1 cellular context compared by ENCODE assay signal in the genomic region with DNA sequence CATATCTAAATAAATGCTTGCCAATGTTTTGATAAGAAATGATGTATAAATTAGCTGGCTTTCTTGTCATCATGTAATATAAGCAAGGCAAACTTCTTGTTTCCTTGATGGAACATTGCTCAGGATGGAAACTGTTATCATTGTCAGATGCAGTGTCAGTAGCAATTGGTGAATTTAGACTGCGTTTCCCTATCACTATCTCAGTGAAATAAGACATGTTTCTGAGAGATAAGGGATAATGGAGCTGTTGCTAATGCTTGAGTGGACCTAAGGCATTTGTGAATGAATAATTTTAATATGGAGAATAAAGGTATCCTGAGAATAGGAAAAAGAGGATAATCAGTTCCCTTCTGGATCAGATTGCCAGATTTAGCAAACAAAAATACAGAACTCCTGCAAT.
TF ChIP-seq lines count a peak whose summit lies in the region.

No MANE protein-coding gene starts in this region.

TF ChIP-seq in K562, 482 proteins besides CTCF, POLR2A, EP300 and RAD21 (continued from another document and continues in another):
- TF ChIP-seq KHSRP (IDR thresholded peaks at IDR 0.05) (no peak), CREM (IDR thresholded peaks at IDR 0.05; ENCODE audit: low read depth) (peak; percentile 39; the same call in 1 of the 2 replicates), GATAD2B (IDR thresholded peaks at IDR 0.05; ENCODE audit: borderline replicate concordance) (0 out of 2 replicates have a peak, but pooled peaks have one; percentile 27), PTTG1 (tag; IDR thresholded peaks at IDR 0.05; ENCODE audit: low read depth) (no peak), FOSL1 (tag; conservative IDR thresholded peaks at IDR 0.05) (peak; percentile 43), RBM39 (optimal IDR thresholded peaks at IDR 0.05; ENCODE audit: low read depth, low read length) (no peak), FOXM1 (IDR thresholded peaks at IDR 0.05; ENCODE audit: low read depth) (peak; percentile 61; the same call in 1 of the 2 replicates), FOXM1 (CRISPR knock-in tag; IDR thresholded peaks at IDR 0.05; ENCODE audit: low read depth) (no peak), ETV6 (IDR thresholded peaks at IDR 0.05; ENCODE audit: borderline replicate concordance in 1 of 2, low read depth in 2 of 2, low read length in 1 of 2) (0 out of 4 replicates have a peak, but pooled peaks of 1 of the 2 experiments have one; percentile 21), ETV6 (CRISPR knock-in tag; IDR thresholded peaks at IDR 0.05; ENCODE audit: borderline replicate concordance) (no peak), HNRNPH1 (optimal IDR thresholded peaks at IDR 0.05; ENCODE audit: low read depth, low read length) (no peak), TEAD4 (IDR thresholded peaks at IDR 0.05; ENCODE audit: low read length) (peak; percentile 86), TEAD4 (CRISPR knock-in tag; IDR thresholded peaks at IDR 0.05; ENCODE audit: borderline replicate concordance) (no peak), POLR2H (tag; IDR thresholded peaks at IDR 0.05; ENCODE audit: low read depth) (no peak), CBFA2T3 (IDR thresholded peaks at IDR 0.05) (peak; percentile 76), CCNT2 (IDR thresholded peaks at IDR 0.05; ENCODE audit: borderline replicate concordance, extremely low read depth, insufficient read length, low read depth, low read length) (no peak), PPARD (CRISPR knock-in tag; IDR thresholded peaks at IDR 0.05) (no peak), L3MBTL2 (IDR thresholded peaks at IDR 0.05) (no peak), RCOR1 (IDR thresholded peaks at IDR 0.05; ENCODE audit: borderline replicate concordance in 1 of 2, low read depth in 2 of 2, low read length in 2 of 2) (peak in 1 of 2 experiments; percentile 46; a peak in 1 of 4 replicates), ZFP1 (CRISPR knock-in tag; IDR thresholded peaks at IDR 0.05) (no peak), DPF2 (IDR thresholded peaks at IDR 0.05) (peak; percentile 38; the same call in 1 of the 2 replicates), BCL6 (CRISPR knock-in tag; IDR thresholded peaks at IDR 0.05) (no peak), ARID1B (IDR thresholded peaks at IDR 0.05) (peak; percentile 83), MTA2 (IDR thresholded peaks at IDR 0.05; ENCODE audit: low read depth) (peak; percentile 46; the same call in 1 of the 2 replicates), ZNF197 (CRISPR knock-in tag; IDR thresholded peaks at IDR 0.05; ENCODE audit: low read depth) (no peak), NCOR1 (IDR thresholded peaks at IDR 0.05) (peak; percentile 38; the same call in 1 of the 2 replicates), C11orf30 (IDR thresholded peaks at IDR 0.05; ENCODE audit: low read depth) (no peak), NCOA2 (IDR thresholded peaks at IDR 0.05; ENCODE audit: partially characterized antibody in 2 of 2) (no peak), BRD4 (IDR thresholded peaks at IDR 0.05) (no peak), ARNT (IDR thresholded peaks at IDR 0.05) (no peak), ATF7 (IDR thresholded peaks at IDR 0.05) (no peak), ZKSCAN1 (IDR thresholded peaks at IDR 0.05; ENCODE audit: low read depth, low read length) (no peak), ZNF175 (CRISPR knock-in tag; IDR thresholded peaks at IDR 0.05; ENCODE audit: low read depth) (no peak), CBX8 (IDR thresholded peaks at IDR 0.05; ENCODE audit: borderline replicate concordance, extremely low read depth, low read depth, low read length, poor library complexity, severe bottlenecking) (no peak), MAFG (tag; conservative IDR thresholded peaks at IDR 0.05) (no peak), SMARCC2 (IDR thresholded peaks at IDR 0.05; ENCODE audit: low read depth) (peak; percentile 40; the same call in 1 of the 2 replicates), ZNF217 (CRISPR knock-in tag; IDR thresholded peaks at IDR 0.05) (no peak), FOXK1 (CRISPR knock-in tag; IDR thresholded peaks at IDR 0.05; ENCODE audit: borderline replicate concordance) (no peak), TGIF2 (CRISPR knock-in tag; IDR thresholded peaks at IDR 0.05) (no peak), ZNF76 (CRISPR knock-in tag; IDR thresholded peaks at IDR 0.05; ENCODE audit: borderline replicate concordance) (no peak), TAL1 (IDR thresholded peaks at IDR 0.05) (peak; percentile 70), CXXC5 (CRISPR knock-in tag; IDR thresholded peaks at IDR 0.05) (peak; percentile 35; the same call in 1 of the 2 replicates), PML (IDR thresholded peaks at IDR 0.05; ENCODE audit: low read length) (peak; percentile 50; the same call in 1 of the 2 replicates), CTBP1 (IDR thresholded peaks at IDR 0.05; ENCODE audit: borderline replicate concordance) (peak; percentile 52; the same call in 1 of the 2 replicates), XRCC4 (IDR thresholded peaks at IDR 0.05; ENCODE audit: extremely low read depth, insufficient read depth, insufficient read length) (no peak), ZNF311 (CRISPR knock-in tag; IDR thresholded peaks at IDR 0.05) (peak; percentile 22; the same call in 1 of the 2 replicates), SRSF3 (IDR thresholded peaks at IDR 0.05; ENCODE audit: insufficient read depth, low read length) (no peak), JUND (IDR thresholded peaks at IDR 0.05; ENCODE audit: borderline replicate concordance, low read depth, low read length) (0 out of 2 replicates have a peak, but pooled peaks have one; percentile 5), JUND (tag; IDR thresholded peaks at IDR 0.05; ENCODE audit: borderline replicate concordance, low read depth, low read length) (no peak; the same call in 2 of the 3 replicates), SOX6 (IDR thresholded peaks at IDR 0.05) (peak; percentile 13; the same call in 1 of the 2 replicates), MEIS2 (IDR thresholded peaks at IDR 0.05; ENCODE audit: partially characterized antibody) (peak; percentile 20)
- TF ChIP-seq, protein P1, sequence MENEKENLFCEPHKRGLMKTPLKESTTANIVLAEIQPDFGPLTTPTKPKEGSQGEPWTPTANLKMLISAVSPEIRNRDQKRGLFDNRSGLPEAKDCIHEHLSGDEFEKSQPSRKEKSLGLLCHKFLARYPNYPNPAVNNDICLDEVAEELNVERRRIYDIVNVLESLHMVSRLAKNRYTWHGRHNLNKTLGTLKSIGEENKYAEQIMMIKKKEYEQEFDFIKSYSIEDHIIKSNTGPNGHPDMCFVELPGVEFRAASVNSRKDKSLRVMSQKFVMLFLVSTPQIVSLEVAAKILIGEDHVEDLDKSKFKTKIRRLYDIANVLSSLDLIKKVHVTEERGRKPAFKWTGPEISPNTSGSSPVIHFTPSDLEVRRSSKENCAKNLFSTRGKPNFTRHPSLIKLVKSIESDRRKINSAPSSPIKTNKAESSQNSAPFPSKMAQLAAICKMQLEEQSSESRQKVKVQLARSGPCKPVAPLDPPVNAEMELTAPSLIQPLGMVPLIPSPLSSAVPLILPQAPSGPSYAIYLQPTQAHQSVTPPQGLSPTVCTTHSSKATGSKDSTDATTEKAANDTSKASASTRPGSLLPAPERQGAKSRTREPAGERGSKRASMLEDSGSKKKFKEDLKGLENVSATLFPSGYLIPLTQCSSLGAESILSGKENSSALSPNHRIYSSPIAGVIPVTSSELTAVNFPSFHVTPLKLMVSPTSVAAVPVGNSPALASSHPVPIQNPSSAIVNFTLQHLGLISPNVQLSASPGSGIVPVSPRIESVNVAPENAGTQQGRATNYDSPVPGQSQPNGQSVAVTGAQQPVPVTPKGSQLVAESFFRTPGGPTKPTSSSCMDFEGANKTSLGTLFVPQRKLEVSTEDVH (IDR thresholded peaks at IDR 0.05; ENCODE audit: low read depth, partially characterized antibody) = no peak
- TF ChIP-seq, protein P2, sequence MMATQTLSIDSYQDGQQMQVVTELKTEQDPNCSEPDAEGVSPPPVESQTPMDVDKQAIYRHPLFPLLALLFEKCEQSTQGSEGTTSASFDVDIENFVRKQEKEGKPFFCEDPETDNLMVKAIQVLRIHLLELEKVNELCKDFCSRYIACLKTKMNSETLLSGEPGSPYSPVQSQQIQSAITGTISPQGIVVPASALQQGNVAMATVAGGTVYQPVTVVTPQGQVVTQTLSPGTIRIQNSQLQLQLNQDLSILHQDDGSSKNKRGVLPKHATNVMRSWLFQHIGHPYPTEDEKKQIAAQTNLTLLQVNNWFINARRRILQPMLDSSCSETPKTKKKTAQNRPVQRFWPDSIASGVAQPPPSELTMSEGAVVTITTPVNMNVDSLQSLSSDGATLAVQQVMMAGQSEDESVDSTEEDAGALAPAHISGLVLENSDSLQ (IDR thresholded peaks at IDR 0.05) = peak; percentile 22; the same call in 1 of the 2 replicates
- TF ChIP-seq, protein P3, sequence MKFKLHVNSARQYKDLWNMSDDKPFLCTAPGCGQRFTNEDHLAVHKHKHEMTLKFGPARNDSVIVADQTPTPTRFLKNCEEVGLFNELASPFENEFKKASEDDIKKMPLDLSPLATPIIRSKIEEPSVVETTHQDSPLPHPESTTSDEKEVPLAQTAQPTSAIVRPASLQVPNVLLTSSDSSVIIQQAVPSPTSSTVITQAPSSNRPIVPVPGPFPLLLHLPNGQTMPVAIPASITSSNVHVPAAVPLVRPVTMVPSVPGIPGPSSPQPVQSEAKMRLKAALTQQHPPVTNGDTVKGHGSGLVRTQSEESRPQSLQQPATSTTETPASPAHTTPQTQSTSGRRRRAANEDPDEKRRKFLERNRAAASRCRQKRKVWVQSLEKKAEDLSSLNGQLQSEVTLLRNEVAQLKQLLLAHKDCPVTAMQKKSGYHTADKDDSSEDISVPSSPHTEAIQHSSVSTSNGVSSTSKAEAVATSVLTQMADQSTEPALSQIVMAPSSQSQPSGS (CRISPR knock-in tag; IDR thresholded peaks at IDR 0.05) = no peak
- TF ChIP-seq, protein P4, sequence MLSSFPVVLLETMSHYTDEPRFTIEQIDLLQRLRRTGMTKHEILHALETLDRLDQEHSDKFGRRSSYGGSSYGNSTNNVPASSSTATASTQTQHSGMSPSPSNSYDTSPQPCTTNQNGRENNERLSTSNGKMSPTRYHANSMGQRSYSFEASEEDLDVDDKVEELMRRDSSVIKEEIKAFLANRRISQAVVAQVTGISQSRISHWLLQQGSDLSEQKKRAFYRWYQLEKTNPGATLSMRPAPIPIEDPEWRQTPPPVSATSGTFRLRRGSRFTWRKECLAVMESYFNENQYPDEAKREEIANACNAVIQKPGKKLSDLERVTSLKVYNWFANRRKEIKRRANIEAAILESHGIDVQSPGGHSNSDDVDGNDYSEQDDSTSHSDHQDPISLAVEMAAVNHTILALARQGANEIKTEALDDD (IDR thresholded peaks at IDR 0.05) = no peak
- TF ChIP-seq, protein P5, sequence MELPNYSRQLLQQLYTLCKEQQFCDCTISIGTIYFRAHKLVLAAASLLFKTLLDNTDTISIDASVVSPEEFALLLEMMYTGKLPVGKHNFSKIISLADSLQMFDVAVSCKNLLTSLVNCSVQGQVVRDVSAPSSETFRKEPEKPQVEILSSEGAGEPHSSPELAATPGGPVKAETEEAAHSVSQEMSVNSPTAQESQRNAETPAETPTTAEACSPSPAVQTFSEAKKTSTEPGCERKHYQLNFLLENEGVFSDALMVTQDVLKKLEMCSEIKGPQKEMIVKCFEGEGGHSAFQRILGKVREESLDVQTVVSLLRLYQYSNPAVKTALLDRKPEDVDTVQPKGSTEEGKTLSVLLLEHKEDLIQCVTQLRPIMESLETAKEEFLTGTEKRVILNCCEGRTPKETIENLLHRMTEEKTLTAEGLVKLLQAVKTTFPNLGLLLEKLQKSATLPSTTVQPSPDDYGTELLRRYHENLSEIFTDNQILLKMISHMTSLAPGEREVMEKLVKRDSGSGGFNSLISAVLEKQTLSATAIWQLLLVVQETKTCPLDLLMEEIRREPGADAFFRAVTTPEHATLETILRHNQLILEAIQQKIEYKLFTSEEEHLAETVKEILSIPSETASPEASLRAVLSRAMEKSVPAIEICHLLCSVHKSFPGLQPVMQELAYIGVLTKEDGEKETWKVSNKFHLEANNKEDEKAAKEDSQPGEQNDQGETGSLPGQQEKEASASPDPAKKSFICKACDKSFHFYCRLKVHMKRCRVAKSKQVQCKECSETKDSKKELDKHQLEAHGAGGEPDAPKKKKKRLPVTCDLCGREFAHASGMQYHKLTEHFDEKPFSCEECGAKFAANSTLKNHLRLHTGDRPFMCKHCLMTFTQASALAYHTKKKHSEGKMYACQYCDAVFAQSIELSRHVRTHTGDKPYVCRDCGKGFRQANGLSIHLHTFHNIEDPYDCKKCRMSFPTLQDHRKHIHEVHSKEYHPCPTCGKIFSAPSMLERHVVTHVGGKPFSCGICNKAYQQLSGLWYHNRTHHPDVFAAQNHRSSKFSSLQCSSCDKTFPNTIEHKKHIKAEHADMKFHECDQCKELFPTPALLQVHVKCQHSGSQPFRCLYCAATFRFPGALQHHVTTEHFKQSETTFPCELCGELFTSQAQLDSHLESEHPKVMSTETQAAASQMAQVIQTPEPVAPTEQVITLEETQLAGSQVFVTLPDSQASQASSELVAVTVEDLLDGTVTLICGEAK (IDR thresholded peaks at IDR 0.05) = no peak
- TF ChIP-seq, protein P5 (CRISPR knock-in tag; IDR thresholded peaks at IDR 0.05) = no peak
- TF ChIP-seq, protein P6, sequence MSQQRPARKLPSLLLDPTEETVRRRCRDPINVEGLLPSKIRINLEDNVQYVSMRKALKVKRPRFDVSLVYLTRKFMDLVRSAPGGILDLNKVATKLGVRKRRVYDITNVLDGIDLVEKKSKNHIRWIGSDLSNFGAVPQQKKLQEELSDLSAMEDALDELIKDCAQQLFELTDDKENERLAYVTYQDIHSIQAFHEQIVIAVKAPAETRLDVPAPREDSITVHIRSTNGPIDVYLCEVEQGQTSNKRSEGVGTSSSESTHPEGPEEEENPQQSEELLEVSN (IDR thresholded peaks at IDR 0.05; ENCODE audit: borderline replicate concordance in 1 of 2, extremely low read depth in 1 of 2, insufficient read depth in 1 of 2, insufficient read length in 1 of 2, low read depth in 1 of 2, low read length in 1 of 2, poor library complexity in 1 of 2, severe bottlenecking in 1 of 2) = no peak
